Comparison of ENCODE assay signal across 9 cellular contexts in the genomic region with DNA sequence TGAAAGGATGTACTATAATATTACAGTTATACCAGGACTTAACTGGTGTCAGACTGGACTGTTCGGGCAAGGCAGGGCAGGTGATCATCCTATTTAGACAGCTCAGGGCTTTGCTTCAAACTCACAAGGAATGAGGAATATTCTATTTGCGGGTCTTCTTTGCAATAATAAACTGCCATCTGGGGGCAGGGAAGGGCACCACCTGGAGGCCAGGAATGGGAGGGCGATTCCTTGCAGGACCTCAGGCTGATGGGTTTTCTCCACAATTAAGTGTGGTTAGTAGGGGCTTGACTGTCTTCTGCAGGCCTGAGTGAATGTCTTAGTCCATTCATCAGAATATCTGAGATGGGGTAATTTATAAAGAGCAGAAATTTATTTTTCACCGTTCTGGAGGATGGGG.
DNase-seq lines count a peak whose midpoint lies in the region; ATAC-seq and TF ChIP-seq lines count a peak whose summit lies in the region.
"Had no signal": no experiment of that assay in that cellular context is flagged by ENCODE, and none has a peak within 500 bp of the region (broad histone marks: within the 10 kb centered on the region; RNA-seq: fewer than 3 reads in every experiment).

No MANE protein-coding gene starts in this region.

- no peak overlapping the region for H3K9ac ChIP-seq in parathyroid adenoma

- ATAC-seq in GM19467 (IDR thresholded peaks at IDR 0.05; ENCODE audit: unreplicated experiment) = no peak

- TF ChIP-seq EP300 in Ishikawa (IDR thresholded peaks at IDR 0.05; ENCODE audit: borderline replicate concordance) = no peak

- no peaks in the 10 kb centered on the region for H3K27me3 ChIP-seq in parathyroid adenoma (ENCODE audit: control insufficient read depth, insufficient read depth, low read length)

- TF ChIP-seq CTCF in chondrocyte (IDR thresholded peaks at IDR 0.05) = peak; percentile 70
- TF ChIP-seq CTCF in parathyroid adenoma (IDR thresholded peaks at IDR 0.05) = peak; percentile 25

- H3K27ac Mint-ChIP-seq in chondrocyte (ENCODE audit: unreplicated experiment) = no peak overlapping the region

- no peaks in the 10 kb centered on the region for H3K79me2 ChIP-seq in parathyroid adenoma

- peak; percentile 36 for DNase-seq in activated CD4-positive, alpha-beta T cell treated with anti-CD3 and anti-CD28 coated beads for 48 hours
- DNase-seq in activated CD4-positive, alpha-beta T cell treated with anti-CD3 and anti-CD28 coated beads for 4 hours = no peak
- DNase-seq in chondrocyte (ENCODE audit: low spot score) = no peak
- DNase-seq in NK-92 treated with Interleukin-12 subunit alpha and Interleukin-12 subunit beta, amount 100 ng/mL, for 24 hours (lab: John Stamatoyannopoulos, UW) = no peak
- DNase-seq in NCI-H446 treated with DMSO at 0.1 percent for 48 hours (lab: John Stamatoyannopoulos, UW) = no peak
- DNase-seq: activated T-cell treated with anti-CD3 and anti-CD28 coated beads for 4 hours had no signal

- H3K27ac ChIP-seq in parathyroid adenoma = no peak overlapping the region

- no peaks in the 10 kb centered on the region for H3K36me3 ChIP-seq in parathyroid adenoma (ENCODE audit: control insufficient read depth, insufficient read depth, low read length)

- TF ChIP-seq RAD21 in Ishikawa (IDR thresholded peaks at IDR 0.05; ENCODE audit: low read depth) = peak; percentile 35; the same call in 1 of the 2 replicates

- no peaks in the 10 kb centered on the region for H3K9me3 Mint-ChIP-seq in chondrocyte (ENCODE audit: low read depth)

- H3K4me1 ChIP-seq in parathyroid adenoma = no peaks in the 10 kb centered on the region

- peaks cover 6% of the 10 kb centered on the region for H3K4me1 Mint-ChIP-seq in chondrocyte (ENCODE audit: low read depth)

- no peak overlapping the region for H3K4me2 ChIP-seq in parathyroid adenoma (ENCODE audit: low read length)

- no peaks in the 10 kb centered on the region for H3K9me3 ChIP-seq in parathyroid adenoma (ENCODE audit: control insufficient read depth, low read length)

- H3K4me3 Mint-ChIP-seq in chondrocyte (ENCODE audit: unreplicated experiment) = no peak overlapping the region

- H3K27me3 Mint-ChIP-seq in chondrocyte (ENCODE audit: low read depth) = peaks cover 11% of the 10 kb centered on the region

- H2AFZ ChIP-seq in parathyroid adenoma = no peak overlapping the region

- no peak overlapping the region for H3K4me3 ChIP-seq in parathyroid adenoma (ENCODE audit: low read depth, low read length)

- no peaks in the 10 kb centered on the region for H3K36me3 Mint-ChIP-seq in chondrocyte (ENCODE audit: low read depth)

TF ChIP-seq in Ishikawa, 13 proteins besides CTCF, POLR2A, EP300 and RAD21:
- TF ChIP-seq TEAD4 (IDR thresholded peaks at IDR 0.05) (no peak), FOXM1 (IDR thresholded peaks at IDR 0.05; ENCODE audit: borderline replicate concordance, low read depth) (no peak), CEBPB (IDR thresholded peaks at IDR 0.05) (no peak), CREB1 (IDR thresholded peaks at IDR 0.05; ENCODE audit: low read depth) (no peak), EGR1 (IDR thresholded peaks at IDR 0.05) (no peak), TCF12 (IDR thresholded peaks at IDR 0.05; ENCODE audit: low read depth) (no peak), TAF1 (IDR thresholded peaks at IDR 0.05; ENCODE audit: low read depth) (no peak), NFIC (IDR thresholded peaks at IDR 0.05) (no peak), YY1 (IDR thresholded peaks at IDR 0.05; ENCODE audit: low read depth) (no peak), ZBTB7A (IDR thresholded peaks at IDR 0.05; ENCODE audit: low read depth) (no peak)
- TF ChIP-seq, protein P1, sequence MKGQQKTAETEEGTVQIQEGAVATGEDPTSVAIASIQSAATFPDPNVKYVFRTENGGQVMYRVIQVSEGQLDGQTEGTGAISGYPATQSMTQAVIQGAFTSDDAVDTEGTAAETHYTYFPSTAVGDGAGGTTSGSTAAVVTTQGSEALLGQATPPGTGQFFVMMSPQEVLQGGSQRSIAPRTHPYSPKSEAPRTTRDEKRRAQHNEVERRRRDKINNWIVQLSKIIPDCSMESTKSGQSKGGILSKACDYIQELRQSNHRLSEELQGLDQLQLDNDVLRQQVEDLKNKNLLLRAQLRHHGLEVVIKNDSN (IDR thresholded peaks at IDR 0.05) = no peak
- TF ChIP-seq, protein P2, sequence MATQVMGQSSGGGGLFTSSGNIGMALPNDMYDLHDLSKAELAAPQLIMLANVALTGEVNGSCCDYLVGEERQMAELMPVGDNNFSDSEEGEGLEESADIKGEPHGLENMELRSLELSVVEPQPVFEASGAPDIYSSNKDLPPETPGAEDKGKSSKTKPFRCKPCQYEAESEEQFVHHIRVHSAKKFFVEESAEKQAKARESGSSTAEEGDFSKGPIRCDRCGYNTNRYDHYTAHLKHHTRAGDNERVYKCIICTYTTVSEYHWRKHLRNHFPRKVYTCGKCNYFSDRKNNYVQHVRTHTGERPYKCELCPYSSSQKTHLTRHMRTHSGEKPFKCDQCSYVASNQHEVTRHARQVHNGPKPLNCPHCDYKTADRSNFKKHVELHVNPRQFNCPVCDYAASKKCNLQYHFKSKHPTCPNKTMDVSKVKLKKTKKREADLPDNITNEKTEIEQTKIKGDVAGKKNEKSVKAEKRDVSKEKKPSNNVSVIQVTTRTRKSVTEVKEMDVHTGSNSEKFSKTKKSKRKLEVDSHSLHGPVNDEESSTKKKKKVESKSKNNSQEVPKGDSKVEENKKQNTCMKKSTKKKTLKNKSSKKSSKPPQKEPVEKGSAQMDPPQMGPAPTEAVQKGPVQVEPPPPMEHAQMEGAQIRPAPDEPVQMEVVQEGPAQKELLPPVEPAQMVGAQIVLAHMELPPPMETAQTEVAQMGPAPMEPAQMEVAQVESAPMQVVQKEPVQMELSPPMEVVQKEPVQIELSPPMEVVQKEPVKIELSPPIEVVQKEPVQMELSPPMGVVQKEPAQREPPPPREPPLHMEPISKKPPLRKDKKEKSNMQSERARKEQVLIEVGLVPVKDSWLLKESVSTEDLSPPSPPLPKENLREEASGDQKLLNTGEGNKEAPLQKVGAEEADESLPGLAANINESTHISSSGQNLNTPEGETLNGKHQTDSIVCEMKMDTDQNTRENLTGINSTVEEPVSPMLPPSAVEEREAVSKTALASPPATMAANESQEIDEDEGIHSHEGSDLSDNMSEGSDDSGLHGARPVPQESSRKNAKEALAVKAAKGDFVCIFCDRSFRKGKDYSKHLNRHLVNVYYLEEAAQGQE (IDR thresholded peaks at IDR 0.05; ENCODE audit: low read depth) = no peak
- TF ChIP-seq, protein P3, sequence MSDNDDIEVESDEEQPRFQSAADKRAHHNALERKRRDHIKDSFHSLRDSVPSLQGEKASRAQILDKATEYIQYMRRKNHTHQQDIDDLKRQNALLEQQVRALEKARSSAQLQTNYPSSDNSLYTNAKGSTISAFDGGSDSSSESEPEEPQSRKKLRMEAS (IDR thresholded peaks at IDR 0.05) = no peak
